Comparison of ENCODE assay signal across 12 cellular contexts in the genomic region with DNA sequence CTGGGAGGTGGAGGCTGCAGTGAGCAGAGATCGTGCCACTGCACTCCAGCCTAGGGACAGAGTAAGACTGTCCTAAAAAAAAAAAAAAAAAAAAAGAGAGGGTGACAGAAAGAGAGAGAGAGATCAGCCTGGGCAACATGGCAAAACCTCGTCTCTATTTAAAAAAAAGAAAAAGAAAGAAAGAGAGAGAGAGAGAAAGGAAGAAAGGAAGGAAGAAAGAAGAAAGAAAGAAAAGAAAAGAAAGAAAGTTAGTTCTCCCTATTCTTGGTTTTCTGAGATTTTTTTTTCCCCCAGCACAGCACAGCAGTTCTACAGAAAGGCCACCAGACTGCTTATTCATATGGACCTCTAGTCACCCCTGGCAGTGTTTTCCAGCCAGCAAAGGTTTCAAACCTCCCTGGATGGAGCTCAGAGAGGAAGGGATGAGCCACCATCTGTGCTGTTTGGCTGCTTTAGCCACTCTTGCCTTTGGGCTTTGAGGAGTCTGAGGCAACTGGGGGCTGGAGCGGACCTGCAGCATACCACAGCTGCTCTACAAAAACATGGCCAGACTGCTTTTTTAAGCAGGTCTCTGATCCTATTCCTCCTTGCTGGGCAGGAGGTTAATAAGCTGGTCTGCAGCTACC.
DNase-seq lines count a peak whose midpoint lies in the region; ATAC-seq and TF ChIP-seq lines count a peak whose summit lies in the region.
"Had no signal": no experiment of that assay in that cellular context is flagged by ENCODE, and none has a peak within 500 bp of the region (broad histone marks: within the 10 kb centered on the region; RNA-seq: fewer than 3 reads in every experiment).

No MANE protein-coding gene starts in this region.

- peaks cover 2% of the 10 kb centered on the region for H3K9me3 ChIP-seq in WERI-Rb-1 (ENCODE audit: severe bottlenecking)
- H3K9me3 ChIP-seq: body of pancreas, SJCRH30, upper lobe of left lung had no signal

- TF ChIP-seq CTCF in WERI-Rb-1 (IDR thresholded peaks at IDR 0.05; ENCODE audit: low read depth, low read length) (no peak), fibroblast of mammary gland (conservative IDR thresholded peaks at IDR 0.05; ENCODE audit: control insufficient read depth, insufficient read depth, low read depth, low read length) (no peak)

- H3K4me3 ChIP-seq in WERI-Rb-1 (ENCODE audit: low read depth, low read length) = no peak overlapping the region
- no peak overlapping the region for H3K4me3 ChIP-seq in fibroblast of mammary gland (ENCODE audit: control insufficient read depth, low read depth, low read length)
- H3K4me3 ChIP-seq in skin epidermis = no peak overlapping the region
- H3K4me3 ChIP-seq: body of pancreas, SJCRH30, upper lobe of left lung had no signal

- ATAC-seq in GM19324 (IDR thresholded peaks at IDR 0.05; ENCODE audit: low FRiP score, unreplicated experiment) = no peak
- ATAC-seq in GM18873 (IDR thresholded peaks at IDR 0.05; ENCODE audit: low FRiP score, unreplicated experiment) = no peak

- DNase-seq in SHP77 treated with DMSO at 0.1 percent for 48 hours (lab: John Stamatoyannopoulos, UW) (peak; percentile 15), SHP77 (lab: John Stamatoyannopoulos, UW) (no peak), WERI-Rb-1 (peak; percentile 97), fibroblast of mammary gland (ENCODE audit: low read depth) (peak; percentile 68), HCEC 1CT (no peak)
- DNase-seq: activated B cell treated with CpG ODN at 0.5 μM for 24 hours, body of pancreas, upper lobe of left lung had no signal

- H3K27me3 ChIP-seq in WERI-Rb-1 (ENCODE audit: insufficient read depth, low read depth, severe bottlenecking) = no peaks in the 10 kb centered on the region
- H3K27me3 ChIP-seq: body of pancreas, SJCRH30, upper lobe of left lung had no signal

- no peaks in the 10 kb centered on the region for H3K36me3 ChIP-seq in WERI-Rb-1
- H3K36me3 ChIP-seq: SJCRH30 had no signal

- peak overlapping the region; percentile 86 for H3K27ac ChIP-seq in WERI-Rb-1
- peak overlapping the region in 19 of 21 experiments; percentile 15 to 82 (median 54) for H3K27ac ChIP-seq in skin epidermis
- H3K27ac ChIP-seq: body of pancreas, SJCRH30, upper lobe of left lung had no signal

Comparison
In these comparisons a context has a peak if more than half of its experiments do, and no peak if none do; other contexts are left out.
1. DNase-seq: peak in SHP77 treated with DMSO at 0.1 percent for 48 hours (single experiment), WERI-Rb-1 (single experiment) and fibroblast of mammary gland (single experiment); none in SHP77 (0 of 2) and HCEC 1CT (single experiment).